Comparison of ENCODE assay signal across 1 cellular context in genomic region chr3:12556723-12557471, GRCh38.
TF ChIP-seq lines count a peak whose summit lies in the region.

A gene with protein sequence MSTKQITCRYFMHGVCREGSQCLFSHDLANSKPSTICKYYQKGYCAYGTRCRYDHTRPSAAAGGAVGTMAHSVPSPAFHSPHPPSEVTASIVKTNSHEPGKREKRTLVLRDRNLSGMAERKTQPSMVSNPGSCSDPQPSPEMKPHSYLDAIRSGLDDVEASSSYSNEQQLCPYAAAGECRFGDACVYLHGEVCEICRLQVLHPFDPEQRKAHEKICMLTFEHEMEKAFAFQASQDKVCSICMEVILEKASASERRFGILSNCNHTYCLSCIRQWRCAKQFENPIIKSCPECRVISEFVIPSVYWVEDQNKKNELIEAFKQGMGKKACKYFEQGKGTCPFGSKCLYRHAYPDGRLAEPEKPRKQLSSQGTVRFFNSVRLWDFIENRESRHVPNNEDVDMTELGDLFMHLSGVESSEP (plus strand): TSS chr3:12557087. CDS start chr3:12557151, 64 bp downstream.

TF ChIP-seq in HEK293, 187 proteins besides CTCF, POLR2A, EP300 and RAD21 (continued from another document and continues in another):
- TF ChIP-seq PRDM6 (tag by site-specific recombination; IDR thresholded peaks at IDR 0.05) (no peak), ZNF707 (tag by site-specific recombination; IDR thresholded peaks at IDR 0.05) (no peak), TCF7L2 (IDR thresholded peaks at IDR 0.05; ENCODE audit: borderline replicate concordance, low read depth, low read length) (no peak), ZNF248 (tag by site-specific recombination; IDR thresholded peaks at IDR 0.05) (no peak), ZFP3 (tag by site-specific recombination; IDR thresholded peaks at IDR 0.05; ENCODE audit: low read depth) (no peak), SCRT2 (tag by site-specific recombination; IDR thresholded peaks at IDR 0.05) (0 out of 2 replicates have a peak, but pooled peaks have one; percentile 16), ZNF114 (tag by site-specific recombination; IDR thresholded peaks at IDR 0.05) (no peak), ZNF184 (tag by site-specific recombination; IDR thresholded peaks at IDR 0.05) (peak; percentile 85), SALL2 (tag by site-specific recombination; IDR thresholded peaks at IDR 0.05; ENCODE audit: borderline replicate concordance) (peak; percentile 75; the same call in 1 of the 2 replicates), SCRT1 (tag by site-specific recombination; IDR thresholded peaks at IDR 0.05; ENCODE audit: borderline replicate concordance) (no peak), ZNF776 (tag by site-specific recombination; IDR thresholded peaks at IDR 0.05; ENCODE audit: borderline replicate concordance) (no peak), KLF9 (tag by site-specific recombination; IDR thresholded peaks at IDR 0.05; ENCODE audit: low read depth) (peak; percentile 57), ZNF670 (tag by site-specific recombination; IDR thresholded peaks at IDR 0.05; ENCODE audit: low read depth) (no peak), TRIM28 (IDR thresholded peaks at IDR 0.05; ENCODE audit: borderline replicate concordance, low read length) (peak; percentile 57; the same call in 1 of the 2 replicates), ZNF37A (tag by site-specific recombination; IDR thresholded peaks at IDR 0.05) (peak; percentile 44; the same call in 1 of the 2 replicates), ZNF621 (tag by site-specific recombination; IDR thresholded peaks at IDR 0.05) (no peak), ZNF302 (tag by site-specific recombination; IDR thresholded peaks at IDR 0.05; ENCODE audit: low read depth) (no peak; the same call in 1 of the 2 replicates), ZNF837 (tag by site-specific recombination; IDR thresholded peaks at IDR 0.05) (peak; percentile 8; the same call in 1 of the 2 replicates), ZNF513 (tag by site-specific recombination; IDR thresholded peaks at IDR 0.05) (peak; percentile 50; the same call in 1 of the 2 replicates), ZNF354C (tag by site-specific recombination; IDR thresholded peaks at IDR 0.05; ENCODE audit: borderline replicate concordance, low read depth) (no peak), ZNF274 (IDR thresholded peaks at IDR 0.05; ENCODE audit: low read length) (no peak), ZNF274 (tag by site-specific recombination; IDR thresholded peaks at IDR 0.05; ENCODE audit: borderline replicate concordance) (no peak), KLF8 (tag by site-specific recombination; IDR thresholded peaks at IDR 0.05) (peak; percentile 95), ZNF585B (tag by site-specific recombination; IDR thresholded peaks at IDR 0.05) (no peak), OVOL3 (tag by site-specific recombination; IDR thresholded peaks at IDR 0.05) (0 out of 2 replicates have a peak, but pooled peaks have one; percentile 16), KLF7 (tag by site-specific recombination; IDR thresholded peaks at IDR 0.05; ENCODE audit: borderline replicate concordance) (peak; percentile 51), ZFP69B (tag by site-specific recombination; IDR thresholded peaks at IDR 0.05) (peak; percentile 72; the same call in 1 of the 2 replicates), ZNF768 (tag by site-specific recombination; IDR thresholded peaks at IDR 0.05) (no peak), REST (tag by site-specific recombination; IDR thresholded peaks at IDR 0.05) (0 out of 2 replicates have a peak, but pooled peaks have one; percentile 61), PRDM1 (tag by site-specific recombination; IDR thresholded peaks at IDR 0.05) (no peak), ZSCAN23 (tag by site-specific recombination; IDR thresholded peaks at IDR 0.05) (no peak), ZNF561 (tag by site-specific recombination; IDR thresholded peaks at IDR 0.05; ENCODE audit: borderline replicate concordance) (peak; percentile 91), TSHZ1 (tag by site-specific recombination; IDR thresholded peaks at IDR 0.05; ENCODE audit: borderline replicate concordance) (peak; percentile 57; the same call in 1 of the 2 replicates), PRDM2 (tag by site-specific recombination; IDR thresholded peaks at IDR 0.05; ENCODE audit: borderline replicate concordance) (no peak), ZNF558 (tag by site-specific recombination; IDR thresholded peaks at IDR 0.05) (peak; percentile 33; the same call in 1 of the 2 replicates), ZNF214 (tag by site-specific recombination; IDR thresholded peaks at IDR 0.05; ENCODE audit: borderline replicate concordance) (no peak)
- TF ChIP-seq, protein P1, sequence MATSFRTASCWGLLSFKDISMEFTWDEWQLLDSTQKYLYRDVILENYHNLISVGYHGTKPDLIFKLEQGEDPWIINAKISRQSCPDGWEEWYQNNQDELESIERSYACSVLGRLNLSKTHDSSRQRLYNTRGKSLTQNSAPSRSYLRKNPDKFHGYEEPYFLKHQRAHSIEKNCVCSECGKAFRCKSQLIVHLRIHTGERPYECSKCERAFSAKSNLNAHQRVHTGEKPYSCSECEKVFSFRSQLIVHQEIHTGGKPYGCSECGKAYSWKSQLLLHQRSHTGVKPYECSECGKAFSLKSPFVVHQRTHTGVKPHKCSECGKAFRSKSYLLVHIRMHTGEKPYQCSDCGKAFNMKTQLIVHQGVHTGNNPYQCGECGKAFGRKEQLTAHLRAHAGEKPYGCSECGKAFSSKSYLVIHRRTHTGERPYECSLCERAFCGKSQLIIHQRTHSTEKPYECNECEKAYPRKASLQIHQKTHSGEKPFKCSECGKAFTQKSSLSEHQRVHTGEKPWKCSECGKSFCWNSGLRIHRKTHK (tag by site-specific recombination; IDR thresholded peaks at IDR 0.05): no peak
- TF ChIP-seq, protein P2, sequence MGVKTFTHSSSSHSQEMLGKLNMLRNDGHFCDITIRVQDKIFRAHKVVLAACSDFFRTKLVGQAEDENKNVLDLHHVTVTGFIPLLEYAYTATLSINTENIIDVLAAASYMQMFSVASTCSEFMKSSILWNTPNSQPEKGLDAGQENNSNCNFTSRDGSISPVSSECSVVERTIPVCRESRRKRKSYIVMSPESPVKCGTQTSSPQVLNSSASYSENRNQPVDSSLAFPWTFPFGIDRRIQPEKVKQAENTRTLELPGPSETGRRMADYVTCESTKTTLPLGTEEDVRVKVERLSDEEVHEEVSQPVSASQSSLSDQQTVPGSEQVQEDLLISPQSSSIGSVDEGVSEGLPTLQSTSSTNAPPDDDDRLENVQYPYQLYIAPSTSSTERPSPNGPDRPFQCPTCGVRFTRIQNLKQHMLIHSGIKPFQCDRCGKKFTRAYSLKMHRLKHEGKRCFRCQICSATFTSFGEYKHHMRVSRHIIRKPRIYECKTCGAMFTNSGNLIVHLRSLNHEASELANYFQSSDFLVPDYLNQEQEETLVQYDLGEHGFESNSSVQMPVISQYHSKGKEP (tag by site-specific recombination; IDR thresholded peaks at IDR 0.05): peak; percentile 84
